In the genomic region with DNA sequence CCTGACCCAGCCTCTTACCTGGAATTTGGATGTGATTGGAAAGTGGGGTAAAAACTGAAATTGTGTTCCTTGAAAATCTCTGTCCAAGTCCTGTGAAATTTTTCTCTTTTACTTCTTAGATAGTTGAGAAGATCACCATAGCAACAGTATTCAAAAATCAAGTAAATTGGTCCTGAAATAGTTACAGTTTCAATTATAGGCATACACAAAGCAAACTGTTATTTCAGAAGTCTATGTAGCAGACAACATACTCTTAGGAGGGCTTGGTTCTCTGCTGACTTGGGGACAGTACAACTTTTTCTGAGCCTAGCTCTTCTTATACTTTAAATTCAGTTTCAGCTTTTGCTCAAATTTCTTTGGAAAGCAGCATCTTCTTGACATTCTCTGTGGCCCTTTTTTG, we compare ENCODE assay signal across 31 cellular contexts. TPM values are rescaled to one million over a fixed set of nuclear protein-coding genes. Genes with fewer than 3 reads are reported as not detected.
"Had no signal": no experiment of that assay in that cellular context is flagged by ENCODE, and none has a peak within 500 bp of the region (broad histone marks: within the 10 kb centered on the region; RNA-seq: fewer than 3 reads in every experiment).

No MANE protein-coding gene starts in this region.

- H3K27ac ChIP-seq: epithelial cell of prostate, esophagus squamous epithelium, gastrocnemius medialis, heart right ventricle, left lung, lower lobe of right lung had no signal

- H3K4me3 ChIP-seq: esophagus squamous epithelium, gastrocnemius medialis, heart right ventricle, left lung, lower lobe of right lung, mucosa of descending colon had no signal

- H3K9me3 ChIP-seq: esophagus squamous epithelium, gastrocnemius medialis, heart right ventricle, left lung, lower lobe of right lung, mucosa of descending colon had no signal

- DNase-seq: cortex of kidney; effector CD8-positive, alpha-beta T cell; effector memory CD8-positive, alpha-beta T cell; endodermal cell; erythroblast; esophagus squamous epithelium; foreskin fibroblast; foreskin melanocyte; gastrocnemius medialis; glutamatergic neuron; head of caudate nucleus; heart right ventricle; hippocampal formation; left cardiac atrium; left lung; left ventricle myocardium superior; lower lobe of right lung; mesenchymal stem cell; mucosa of descending colon; naive B cell; naive thymus-derived CD8-positive, alpha-beta T cell had no signal

- ATAC-seq: effector memory CD8-positive, alpha-beta T cell; esophagus mucosa; gastrocnemius medialis; heart right ventricle; left cardiac atrium; left lung; left ventricle myocardium superior; lower lobe of right lung; mucosa of descending colon had no signal

- H3K4me1 ChIP-seq: esophagus squamous epithelium, gastrocnemius medialis, left lung, lower lobe of right lung had no signal

- H3K36me3 ChIP-seq: esophagus squamous epithelium, gastrocnemius medialis, heart right ventricle, left lung, lower lobe of right lung had no signal

- H3K27me3 ChIP-seq: esophagus squamous epithelium, gastrocnemius medialis had no signal

RNA-seq across cellular contexts. Expression of gene URAD, which starts 38.6 kb away (rescaled TPM):
- total RNA-seq: dermis microvascular lymphatic vessel endothelial cell; endodermal cell; esophagus mucosa; esophagus squamous epithelium; gastrocnemius medialis; glomerular endothelial cell; heart right ventricle; kidney epithelial cell; left cardiac atrium; left lung; left ventricle myocardium superior; lower leg skin; lower lobe of right lung; lung microvascular endothelial cell; mesothelial cell of epicardium; myocyte; naive thymus-derived CD8-positive, alpha-beta T cell had no signal
- polyA plus RNA-seq: keratinocyte; naive thymus-derived CD8-positive, alpha-beta T cell had no signal

RNA-seq across cellular contexts. Expression of gene CDX2, which starts 58.0 kb away (rescaled TPM):
- total RNA-seq: dermis microvascular lymphatic vessel endothelial cell; endodermal cell; esophagus mucosa; esophagus squamous epithelium; glomerular endothelial cell; heart right ventricle; kidney epithelial cell; left cardiac atrium; left lung; left ventricle myocardium superior; lower leg skin; lower lobe of right lung; lung microvascular endothelial cell; myocyte; naive thymus-derived CD8-positive, alpha-beta T cell had no signal
- polyA plus RNA-seq: heart right ventricle; keratinocyte; naive thymus-derived CD8-positive, alpha-beta T cell had no signal
